In genomic region chr15:60889006-60889405, GRCh38 we compare ENCODE assay signal across 19 cellular contexts.
"Had no signal": no experiment of that assay in that cellular context is flagged by ENCODE, and none has a peak within 500 bp of the region (broad histone marks: within the 10 kb centered on the region; RNA-seq: fewer than 3 reads in every experiment).

No MANE protein-coding gene starts in this region.

- H3K36me3 ChIP-seq: cardiac muscle cell, esophagus squamous epithelium, heart right ventricle, lower lobe of right lung, neutrophil, pancreas, spleen had no signal

- H3K4me1 ChIP-seq: pancreas, testis had no signal

- H3K27ac ChIP-seq: cardiac muscle cell, esophagus squamous epithelium, heart right ventricle, lower lobe of right lung, neutrophil, pancreas, spleen, testis had no signal

- ATAC-seq: activated CD8-positive, alpha-beta T cell treated with anti-CD3 and anti-CD28 coated beads for 36 hours; activated T-helper 17 cell treated with anti-CD3 and anti-CD28 coated beads, Interleukin-2, amount 50 U/mL, for 72 hours; naive thymus-derived CD8-positive, alpha-beta T cell; pancreas; stimulated activated memory B cell treated with anti-CD40 and anti-IgM and Interleukin-4, amounts not matched to agents 10 μg/mL and 1 μg/mL and 100 μg/mL, for 72 hours had no signal

- H3K27me3 ChIP-seq: esophagus squamous epithelium, heart right ventricle, neutrophil, pancreas, spleen, testis had no signal

- H3K9me3 ChIP-seq: esophagus squamous epithelium, heart right ventricle, lower lobe of right lung, neutrophil, pancreas, spleen, testis had no signal

- DNase-seq: activated CD4-positive, alpha-beta T cell treated with anti-CD3 and anti-CD28 coated beads, Interleukin-2, amount 10 ng/mL, durations not matched to agents 24 days and 14 days; activated CD8-positive, alpha-beta T cell treated with anti-CD3 and anti-CD28 coated beads for 36 hours; activated naive CD4-positive, alpha-beta T cell; activated naive CD8-positive, alpha-beta T cell treated with anti-CD3 and anti-CD28 coated beads for 36 hours; activated T-cell treated with anti-CD3 and anti-CD28 coated beads, Interleukin-2, amount 50 U/mL, for 1 hour; amniotic stem cell; effector CD8-positive, alpha-beta T cell; esophagus squamous epithelium; heart right ventricle; lower lobe of right lung; naive thymus-derived CD8-positive, alpha-beta T cell; pancreas; spleen; stimulated activated CD4-positive, alpha-beta T cell treated with anti-CD3 and anti-CD28 coated beads, Interleukin-4, amount 100 ng/mL, for 4 hours; testis had no signal

- H3K4me3 ChIP-seq: cardiac muscle cell, esophagus squamous epithelium, heart right ventricle, lower lobe of right lung, pancreas, spleen, testis had no signal
